Comparison of ENCODE assay signal across 30 cellular contexts in genomic region chr17:66734544-66734943, GRCh38.
"Had no signal": no experiment of that assay in that cellular context is flagged by ENCODE, and none has a peak within 500 bp of the region (broad histone marks: within the 10 kb centered on the region; RNA-seq: fewer than 3 reads in every experiment).

No MANE protein-coding gene starts in this region.

- H3K27ac ChIP-seq: adrenal gland, body of pancreas, SJCRH30, SK-N-MC, VCaP had no signal

- H3K4me1 Mint-ChIP-seq: activated T-helper 17 cell treated with anti-CD3 and anti-CD28 coated beads, Interleukin-2, amount 50 U/mL, for 72 hours; T-helper 17 cell had no signal

- DNase-seq: activated CD4-positive, alpha-beta memory T cell treated with anti-CD3 and anti-CD28 coated beads, Interleukin-2, amount 10 ng/mL, durations not matched to agents 7 days and 5 days; activated CD4-positive, alpha-beta T cell treated with anti-CD3 and anti-CD28 coated beads for 1 hour; activated CD4-positive, alpha-beta T cell treated with anti-CD3 and anti-CD28 coated beads, Interleukin-2, amount 50 U/mL, for 1 hour; activated CD4-positive, CD25-positive, alpha-beta regulatory T cell; activated effector memory CD4-positive, alpha-beta T cell treated with anti-CD3 and anti-CD28 coated beads, Interleukin-2, amount 50 U/mL, for 16 hours; activated naive CD4-positive, alpha-beta T cell; activated naive CD4-positive, alpha-beta T cell treated with anti-CD3 and anti-CD28 coated beads, Interleukin-2, amount 50 U/mL, for 16 hours; activated naive CD8-positive, alpha-beta T cell treated with anti-CD3 and anti-CD28 coated beads, Interleukin-2, amount 10 ng/mL, durations not matched to agents 7 days and 5 days; activated T-cell treated with anti-CD3 and anti-CD28 coated beads, Interleukin-2, amount 50 U/mL, for 72 hours; adrenal gland; body of pancreas; caudate nucleus; cerebellar nuclear complex; Kasumi-1; KG1; MG63; NCI-H1048; NCI-H1436 treated with DMSO at 0.1 percent for 48 hours; NCI-H1694 treated with DMSO at 0.1 percent for 48 hours; NCI-H2029; NCI-H345; NCI-H524 treated with DMSO at 0.1 percent for 48 hours; SHP77; SJCRH30; T-helper 17 cell; T-helper 9 cell had no signal

- H3K27ac Mint-ChIP-seq: activated CD4-positive, alpha-beta memory T cell treated with anti-CD3 and anti-CD28 coated beads, Interleukin-2, amount 10 ng/mL, durations not matched to agents 7 days and 5 days; activated naive CD8-positive, alpha-beta T cell treated with anti-CD3 and anti-CD28 coated beads, Interleukin-2, amount 10 ng/mL, durations not matched to agents 7 days and 5 days; activated T-helper 17 cell treated with anti-CD3 and anti-CD28 coated beads, Interleukin-2, amount 50 U/mL, for 72 hours; T-helper 17 cell had no signal

- H3K4me1 ChIP-seq: adrenal gland, body of pancreas, SJCRH30 had no signal

- H3K27me3 Mint-ChIP-seq: activated CD4-positive, alpha-beta memory T cell treated with anti-CD3 and anti-CD28 coated beads, Interleukin-2, amount 10 ng/mL, durations not matched to agents 7 days and 5 days; activated naive CD8-positive, alpha-beta T cell treated with anti-CD3 and anti-CD28 coated beads, Interleukin-2, amount 10 ng/mL, durations not matched to agents 7 days and 5 days; activated T-helper 17 cell treated with anti-CD3 and anti-CD28 coated beads, Interleukin-2, amount 50 U/mL, for 72 hours; T-helper 17 cell had no signal

- ATAC-seq: activated T-cell treated with anti-CD3 and anti-CD28 coated beads, Interleukin-2, amount 50 U/mL, for 72 hours; activated T-helper 17 cell treated with anti-CD3 and anti-CD28 coated beads, Interleukin-2, amount 50 U/mL, for 72 hours; body of pancreas; Panc1; T-helper 17 cell had no signal

- H3K4me3 ChIP-seq: adrenal gland, body of pancreas, MG63, SJCRH30, SK-N-MC had no signal

- H3K9me3 Mint-ChIP-seq: activated CD4-positive, alpha-beta memory T cell treated with anti-CD3 and anti-CD28 coated beads, Interleukin-2, amount 10 ng/mL, durations not matched to agents 7 days and 5 days; activated naive CD8-positive, alpha-beta T cell treated with anti-CD3 and anti-CD28 coated beads, Interleukin-2, amount 10 ng/mL, durations not matched to agents 7 days and 5 days; activated T-cell treated with anti-CD3 and anti-CD28 coated beads, Interleukin-2, amount 50 U/mL, for 72 hours; activated T-helper 17 cell treated with anti-CD3 and anti-CD28 coated beads, Interleukin-2, amount 50 U/mL, for 72 hours had no signal

- H3K27me3 ChIP-seq: adrenal gland, body of pancreas, MG63, SJCRH30 had no signal

- H3K4me3 Mint-ChIP-seq: activated CD4-positive, alpha-beta memory T cell treated with anti-CD3 and anti-CD28 coated beads, Interleukin-2, amount 10 ng/mL, durations not matched to agents 7 days and 5 days; activated naive CD8-positive, alpha-beta T cell treated with anti-CD3 and anti-CD28 coated beads, Interleukin-2, amount 10 ng/mL, durations not matched to agents 7 days and 5 days; activated T-cell treated with anti-CD3 and anti-CD28 coated beads, Interleukin-2, amount 50 U/mL, for 72 hours; activated T-helper 17 cell treated with anti-CD3 and anti-CD28 coated beads, Interleukin-2, amount 50 U/mL, for 72 hours; T-helper 17 cell had no signal
